Comparison of ENCODE assay signal across 8 cellular contexts in the genomic region with DNA sequence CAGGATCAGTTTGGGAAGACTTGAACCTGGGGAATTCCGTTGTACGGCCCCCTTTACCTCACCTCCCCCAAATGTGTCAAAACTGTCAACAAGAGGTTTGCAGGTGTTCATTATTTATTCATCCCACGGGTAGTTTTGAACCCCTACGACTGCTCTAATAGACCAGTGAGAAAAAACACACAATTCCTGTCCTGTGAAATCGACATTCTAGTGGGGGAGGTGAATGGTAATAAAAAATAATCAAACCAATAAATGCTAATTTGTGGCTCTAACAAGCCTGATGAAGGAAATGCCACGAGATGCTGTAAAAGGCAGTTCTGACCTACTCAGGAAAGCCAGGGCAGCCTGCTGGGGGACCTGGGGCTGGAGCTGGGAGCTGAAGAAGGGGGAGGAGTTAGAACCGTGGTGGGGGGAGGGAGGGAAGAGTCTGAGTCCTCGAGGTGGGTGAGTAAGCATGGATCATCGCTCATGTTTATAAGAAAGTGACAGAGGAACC. TPM values are rescaled to one million over a fixed set of nuclear protein-coding genes. Genes with fewer than 3 reads are reported as not detected.
DNase-seq lines count a peak whose midpoint lies in the region; ATAC-seq, FAIRE-seq and TF ChIP-seq lines count a peak whose summit lies in the region.

No MANE protein-coding gene starts in this region.

- H3K9me3 ChIP-seq in kidney (ENCODE audit: control insufficient read depth in 1 of 2, low read length in 2 of 2) (no peaks in the 10 kb centered on the region), thoracic aorta (no peaks in the 10 kb centered on the region)

- H3K27me3 ChIP-seq in thoracic aorta (replicated peaks; ENCODE audit: insufficient read depth) = no peaks in the 10 kb centered on the region

- H3K36me3 ChIP-seq in kidney (ENCODE audit: control insufficient read depth in 1 of 2, insufficient read depth in 2 of 2, low read length in 2 of 2) (peaks cover 9 to 15% of the 10 kb centered on the region in 2 donors), thoracic aorta (peaks cover 20% of the 10 kb centered on the region)

- ATAC-seq in activated naive CD8-positive, alpha-beta T cell treated with anti-CD3 and anti-CD28 coated beads, Interleukin-2, amount 50 U/mL, for 24 hours = no peak
- ATAC-seq in thoracic aorta (ENCODE audit: insufficient number of reproducible peaks, low FRiP score, low read depth) = no peak
- ATAC-seq in GM18873 (IDR thresholded peaks at IDR 0.05; ENCODE audit: low FRiP score, unreplicated experiment) = no peak
- no peak for ATAC-seq in GM18519 (IDR thresholded peaks at IDR 0.05; ENCODE audit: low FRiP score, unreplicated experiment)

- H3K36me3 Mint-ChIP-seq in T-helper 2 cell treated with Interferon-gamma antibody and Interleukin-4, amounts not matched to agents 5 μg/mL and 100 μg/mL, for 36 hours (ENCODE audit: low read depth) = peaks cover 10% of the 10 kb centered on the region
- peaks cover 12% of the 10 kb centered on the region for H3K36me3 Mint-ChIP-seq in activated naive CD8-positive, alpha-beta T cell treated with anti-CD3 and anti-CD28 coated beads, Interleukin-2, amount 50 U/mL, for 24 hours (ENCODE audit: low read depth)

- peak overlapping the region; percentile 91 for H3K4me3 Mint-ChIP-seq in T-helper 2 cell treated with Interferon-gamma antibody and Interleukin-4, amounts not matched to agents 5 μg/mL and 100 μg/mL, for 36 hours
- peak overlapping the region; percentile 79 for H3K4me3 Mint-ChIP-seq in activated naive CD8-positive, alpha-beta T cell treated with anti-CD3 and anti-CD28 coated beads, Interleukin-2, amount 50 U/mL, for 24 hours

- H3K27me3 Mint-ChIP-seq in T-helper 2 cell treated with Interferon-gamma antibody and Interleukin-4, amounts not matched to agents 5 μg/mL and 100 μg/mL, for 36 hours (ENCODE audit: low read depth) = no peaks in the 10 kb centered on the region
- H3K27me3 Mint-ChIP-seq in activated naive CD8-positive, alpha-beta T cell treated with anti-CD3 and anti-CD28 coated beads, Interleukin-2, amount 50 U/mL, for 24 hours = no peaks in the 10 kb centered on the region

- DNase-seq in T-helper 2 cell treated with Interferon-gamma antibody and Interleukin-4, amounts not matched to agents 5 μg/mL and 100 μg/mL, for 36 hours (ENCODE audit: low spot score) = no peak
- DNase-seq in T-helper 2 cell (no peak), kidney (no peak), thoracic aorta (ENCODE audit: low spot score) (no peak), MV-4-11 (lab: John Stamatoyannopoulos, UW) (no peak)
- no peak for DNase-seq in activated naive CD8-positive, alpha-beta T cell treated with anti-CD3 and anti-CD28 coated beads, Interleukin-2, amount 50 U/mL, for 24 hours

- peaks cover 16 to 21% of the 10 kb centered on the region in 2 donors for H3K4me1 ChIP-seq in kidney (ENCODE audit: control insufficient read depth in 1 of 2, insufficient read depth in 1 of 2, low read depth in 1 of 2, low read length in 2 of 2)
- H3K4me1 ChIP-seq in thoracic aorta (ENCODE audit: control insufficient read depth in 1 of 2, low read depth in 2 of 2) = peaks cover 18 to 43% of the 10 kb centered on the region in 2 donors

- H3K27ac ChIP-seq in kidney (ENCODE audit: low read depth in 2 of 2, low read length in 2 of 2) (peak overlapping the region; percentile 93 to 97), thoracic aorta (peak overlapping the region; percentile 90 to 97)

- peak overlapping the region; percentile 52 to 92 for H3K4me3 ChIP-seq in kidney (ENCODE audit: low read length in 2 of 2)
- peak overlapping the region; percentile 79 for H3K4me3 ChIP-seq in thoracic aorta

- peak overlapping the region; percentile 96 for H3K27ac Mint-ChIP-seq in T-helper 2 cell treated with Interferon-gamma antibody and Interleukin-4, amounts not matched to agents 5 μg/mL and 100 μg/mL, for 36 hours
- H3K27ac Mint-ChIP-seq in activated naive CD8-positive, alpha-beta T cell treated with anti-CD3 and anti-CD28 coated beads, Interleukin-2, amount 50 U/mL, for 24 hours = peak overlapping the region; percentile 86

- no peaks in the 10 kb centered on the region for H3K9me3 Mint-ChIP-seq in T-helper 2 cell treated with Interferon-gamma antibody and Interleukin-4, amounts not matched to agents 5 μg/mL and 100 μg/mL, for 36 hours
- H3K9me3 Mint-ChIP-seq in activated naive CD8-positive, alpha-beta T cell treated with anti-CD3 and anti-CD28 coated beads, Interleukin-2, amount 50 U/mL, for 24 hours = no peaks in the 10 kb centered on the region

- intact Hi-C loops in kidney (cut with DNase I) = no loop called here

- H3K4me1 Mint-ChIP-seq in T-helper 2 cell treated with Interferon-gamma antibody and Interleukin-4, amounts not matched to agents 5 μg/mL and 100 μg/mL, for 36 hours (ENCODE audit: low read depth) = peaks cover 29% of the 10 kb centered on the region
- peaks cover 50% of the 10 kb centered on the region for H3K4me1 Mint-ChIP-seq in activated naive CD8-positive, alpha-beta T cell treated with anti-CD3 and anti-CD28 coated beads, Interleukin-2, amount 50 U/mL, for 24 hours

- TF ChIP-seq CTCF in kidney (IDR thresholded peaks at IDR 0.05; ENCODE audit: borderline replicate concordance, extremely low read depth, insufficient read depth) (no peak), thoracic aorta (IDR thresholded peaks at IDR 0.05) (no peak)

- no peak for FAIRE-seq in kidney (lab: Jason Lieb, UNC)

- peak overlapping the region; percentile 67 to 85 for H3K9ac ChIP-seq in kidney (ENCODE audit: low read length in 2 of 2)

RNA-seq across cellular contexts. Expression of a gene that starts 0.5 kb away (rescaled TPM):
- total RNA-seq in kidney (94.3 TPM), thoracic aorta (10 to 100 TPM; 56.9 to 61.2 TPM)
- polyA plus RNA-seq in kidney (ENCODE audit: insufficient read depth, low read depth, low replicate concordance) = 128 TPM

RNA-seq across cellular contexts. Expression of a gene that starts 25.0 kb away (rescaled TPM):
- 49.4 TPM for total RNA-seq in kidney
- 156 TPM for polyA plus RNA-seq in kidney (ENCODE audit: insufficient read depth, low read depth, low replicate concordance)
- total RNA-seq in thoracic aorta = 10 to 100 TPM; 20.4 to 84.6 TPM

RNA-seq across cellular contexts. Expression of a gene that starts 25.7 kb away (rescaled TPM):
- total RNA-seq in kidney (0.98 TPM), thoracic aorta (not detected)
- 15.4 TPM for polyA plus RNA-seq in kidney (ENCODE audit: insufficient read depth, low read depth, low replicate concordance)

RNA-seq across cellular contexts. Expression of a gene that starts 30.5 kb away (rescaled TPM):
- total RNA-seq in kidney (not detected), thoracic aorta (not detected)
- not detected for polyA plus RNA-seq in kidney (ENCODE audit: insufficient read depth, low read depth, low replicate concordance)

RNA-seq across cellular contexts. Expression of a gene that starts 33.4 kb away (rescaled TPM):
- total RNA-seq in kidney (29.9 TPM), thoracic aorta (10 to 100 TPM; 10.7 to 11.7 TPM)
- 53.8 TPM for polyA plus RNA-seq in kidney (ENCODE audit: insufficient read depth, low read depth, low replicate concordance)
